ENCODE assay signal across 7 cellular contexts in the genomic region with DNA sequence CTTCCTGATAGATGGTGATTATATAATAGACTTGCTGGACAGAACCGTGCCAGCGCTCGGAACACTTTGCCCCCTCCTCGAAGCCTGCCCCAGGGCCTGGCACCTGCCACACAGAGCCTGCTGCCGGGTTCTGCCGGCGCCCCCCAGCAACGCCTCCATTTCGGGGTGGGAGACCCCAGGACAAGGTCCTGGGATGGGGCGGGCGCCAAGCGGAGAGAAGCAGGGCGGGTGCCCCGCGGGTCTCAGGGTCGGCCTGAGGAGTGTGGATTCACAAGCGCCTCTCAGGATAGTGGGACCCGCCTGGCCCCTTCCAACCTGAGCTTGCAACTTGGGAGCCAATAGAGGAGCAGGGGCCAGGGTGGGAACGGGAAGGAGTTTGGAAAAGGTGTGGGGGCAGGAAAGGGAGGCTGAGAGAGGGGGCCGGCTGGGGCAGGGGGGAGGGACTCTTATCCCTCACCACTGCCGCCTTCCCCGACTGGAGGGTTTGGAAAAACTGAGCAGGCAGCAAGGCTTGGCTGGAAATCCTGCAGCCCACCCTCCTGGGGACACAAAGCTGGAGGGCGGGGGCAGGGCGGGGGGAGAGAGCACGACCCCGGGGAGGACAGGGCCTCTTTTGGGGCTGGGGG. TPM values are rescaled to one million over a fixed set of nuclear protein-coding genes. Genes with fewer than 3 reads are reported as not detected.
DNase-seq lines count a peak whose midpoint lies in the region; ATAC-seq and TF ChIP-seq lines count a peak whose summit lies in the region.

No MANE protein-coding gene starts in this region.

- peaks cover 39 to 65% of the 10 kb centered on the region in 2 donors for H3K4me1 Mint-ChIP-seq in stimulated activated naive B cell treated with anti-CD40 and anti-IgM and Interleukin-4, amounts not matched to agents 10 μg/mL and 1 μg/mL and 100 μg/mL, for 72 hours

- H3K36me3 Mint-ChIP-seq in stimulated activated naive B cell treated with anti-CD40 and anti-IgM and Interleukin-4, amounts not matched to agents 10 μg/mL and 1 μg/mL and 100 μg/mL, for 72 hours, result no peaks in the 10 kb centered on the region

- H3K4me3 ChIP-seq in DOHH2 (ENCODE audit: low read length) (peak overlapping the region; percentile 88), cardiac fibroblast (replicated peaks in 1 of 2; ENCODE audit: low read depth in 2 of 2, low read length in 2 of 2) (peak overlapping the region; percentile 61 to 73)

- DNase-seq in HK-2 (ENCODE audit: unreplicated experiment) (peak; percentile 57), SK-N-DZ (ENCODE audit: low spot score) (peak; percentile 73), cardiac fibroblast (ENCODE audit: low read depth in 2 of 2) (peak; percentile 56 to 64), kidney tubule cell (ENCODE audit: low spot score) (peak; percentile 53)
- DNase-seq in stimulated activated naive B cell treated with anti-CD40 and anti-IgM and Interleukin-4, amounts not matched to agents 10 μg/mL and 1 μg/mL and 100 μg/mL, for 72 hours, result no peak

- peak overlapping the region; percentile 98 for H3K27ac Mint-ChIP-seq in stimulated activated naive B cell treated with anti-CD40 and anti-IgM and Interleukin-4, amounts not matched to agents 10 μg/mL and 1 μg/mL and 100 μg/mL, for 72 hours

- H3K36me3 ChIP-seq in DOHH2 (ENCODE audit: control insufficient read depth, low read length), result no peaks in the 10 kb centered on the region

- H3K4me2 ChIP-seq in DOHH2 (ENCODE audit: low read length), result peak overlapping the region; percentile 89

- no peak for TF ChIP-seq CTCF in DOHH2 (IDR thresholded peaks at IDR 0.05; ENCODE audit: low read depth, low read length, poor library complexity, severe bottlenecking)
- TF ChIP-seq CTCF in cardiac fibroblast (IDR thresholded peaks at IDR 0.05; ENCODE audit: low read depth, low read length), result no peak

- peaks cover 65% of the 10 kb centered on the region for H3K4me1 ChIP-seq in DOHH2 (ENCODE audit: control insufficient read depth, low read length)

- no peaks in the 10 kb centered on the region for H4K20me1 ChIP-seq in DOHH2 (ENCODE audit: control insufficient read depth, insufficient read depth, low read depth, low read length)

- H3F3A ChIP-seq in DOHH2 (ENCODE audit: control insufficient read depth, insufficient read depth), result peaks cover 24% of the 10 kb centered on the region

- ATAC-seq in stimulated activated naive B cell treated with anti-CD40 and anti-IgM and Interleukin-4, amounts not matched to agents 10 μg/mL and 1 μg/mL and 100 μg/mL, for 72 hours (replicated peaks), result peak; percentile 3 to 11
- no peak for ATAC-seq in GM18519 (IDR thresholded peaks at IDR 0.05; ENCODE audit: low FRiP score, unreplicated experiment)

- H3K4me3 Mint-ChIP-seq in stimulated activated naive B cell treated with anti-CD40 and anti-IgM and Interleukin-4, amounts not matched to agents 10 μg/mL and 1 μg/mL and 100 μg/mL, for 72 hours, result peak overlapping the region; percentile 96 to 97

- H3K9me3 ChIP-seq in DOHH2 (ENCODE audit: control insufficient read depth, insufficient read depth, low read length), result no peaks in the 10 kb centered on the region

- peaks cover 13% of the 10 kb centered on the region for H3K79me2 ChIP-seq in DOHH2 (ENCODE audit: control insufficient read depth, low read length)

- no peaks in the 10 kb centered on the region for H3K9me2 ChIP-seq in DOHH2 (replicated peaks; ENCODE audit: control insufficient read depth, low read length)

- no peaks in the 10 kb centered on the region for H3K9me3 Mint-ChIP-seq in stimulated activated naive B cell treated with anti-CD40 and anti-IgM and Interleukin-4, amounts not matched to agents 10 μg/mL and 1 μg/mL and 100 μg/mL, for 72 hours

- H3K27ac ChIP-seq in DOHH2 (ENCODE audit: low read depth, low read length), result peak overlapping the region; percentile 90

- H3K27me3 Mint-ChIP-seq in stimulated activated naive B cell treated with anti-CD40 and anti-IgM and Interleukin-4, amounts not matched to agents 10 μg/mL and 1 μg/mL and 100 μg/mL, for 72 hours, result no peaks in the 10 kb centered on the region

- H3K27me3 ChIP-seq in DOHH2 (ENCODE audit: control insufficient read depth, low read length), result no peaks in the 10 kb centered on the region

RNA-seq across cellular contexts. Expression of a gene that starts 3.3 kb away (rescaled TPM):
- polyA plus RNA-seq in SK-N-DZ (2014; cell fraction: cytosol; rRNA removed), result 1.3 and 2.8 TPM in 2 replicates
- 1.1 and 1.7 TPM in 2 replicates for polyA plus RNA-seq in SK-N-DZ (2014; cell fraction: nucleus; rRNA removed)

RNA-seq across cellular contexts. Expression of a gene that starts 27.1 kb away (rescaled TPM):
- not detected in 2 replicates for polyA plus RNA-seq in SK-N-DZ (2014; cell fraction: cytosol; rRNA removed)
- not detected in 2 replicates for polyA plus RNA-seq in SK-N-DZ (2014; cell fraction: nucleus; rRNA removed)

RNA-seq across cellular contexts. Expression of a gene that starts 42.6 kb away (rescaled TPM):
- not detected in 2 replicates for polyA plus RNA-seq in SK-N-DZ (2014; cell fraction: cytosol; rRNA removed)
- not detected in 2 replicates for polyA plus RNA-seq in SK-N-DZ (2014; cell fraction: nucleus; rRNA removed)

RNA-seq across cellular contexts. Expression of a gene that starts 45.3 kb away (rescaled TPM):
- polyA plus RNA-seq in SK-N-DZ (2014; cell fraction: cytosol; rRNA removed), result not detected in 2 replicates
- not detected in 2 replicates for polyA plus RNA-seq in SK-N-DZ (2014; cell fraction: nucleus; rRNA removed)
